Comparison of ENCODE assay signal across 14 cellular contexts in genomic region chr10:99539820-99540219, GRCh38. TPM values are rescaled to one million over a fixed set of nuclear protein-coding genes. Genes with fewer than 3 reads are reported as not detected.
DNase-seq lines count a peak whose midpoint lies in the region; ATAC-seq, FAIRE-seq and TF ChIP-seq lines count a peak whose summit lies in the region.
"Had no signal": no experiment of that assay in that cellular context is flagged by ENCODE, and none has a peak within 500 bp of the region (broad histone marks: within the 10 kb centered on the region; RNA-seq: fewer than 3 reads in every experiment).

No MANE protein-coding gene starts in this region.

- no peak overlapping the region for H2BK15ac ChIP-seq in H1 (ENCODE audit: low read length)

- H3K27me3 Mint-ChIP-seq in neural crest cell (ENCODE audit: low read depth): peaks cover 96% of the 10 kb centered on the region
- H3K27me3 Mint-ChIP-seq in type B pancreatic cell: peaks cover 95% of the 10 kb centered on the region

- no peak for DNase-seq in HepG2 (ENCODE audit: low spot score)
- DNase-seq in right lobe of liver: no peak
- no peak for DNase-seq in H1 (ENCODE audit: low read depth in 1 of 2, low spot score in 2 of 2)
- DNase-seq in neural crest cell (ENCODE audit: low read depth, low spot score): no peak
- DNase-seq in type B pancreatic cell (ENCODE audit: extremely low spot score, unreplicated experiment): no peak
- no peak for DNase-seq in NCI-H2196 (lab: John Stamatoyannopoulos, UW; ENCODE audit: unreplicated experiment)
- no peak for DNase-seq in SK-N-DZ (ENCODE audit: low spot score)
- DNase-seq: ACHN; CD4-positive, CD25-positive, alpha-beta regulatory T cell; DMS 273 treated with DMSO at 0.1 percent for 48 hours had no signal

- no peaks in the 10 kb centered on the region for H3K9me3 Mint-ChIP-seq in neural crest cell
- no peaks in the 10 kb centered on the region for H3K9me3 Mint-ChIP-seq in type B pancreatic cell

- H3K36me3 ChIP-seq in HepG2 (replicated peaks in 1 of 2; ENCODE audit: control insufficient read depth in 1 of 2, insufficient read depth in 2 of 2, low read length in 2 of 2): no peaks in the 10 kb centered on the region
- H3K36me3 ChIP-seq in right lobe of liver: no peaks in the 10 kb centered on the region
- peaks cover 0 to 4% (median 0%) of the 10 kb centered on the region in 4 experiments; a peak in 1 of 8 replicates for H3K36me3 ChIP-seq in H1 (ENCODE audit: control insufficient read depth in 2 of 4, insufficient read depth in 4 of 4, low read length in 3 of 4)
- H3K36me3 ChIP-seq: BLaER1 treated with 17β-estradiol and CSF1 and Interleukin-3, amounts not matched to agents 10 nM and 100 nM had no signal

- peaks cover 22% of the 10 kb centered on the region for H3K4me1 ChIP-seq in HepG2 (ENCODE audit: insufficient read depth, low read length)
- H3K4me1 ChIP-seq in right lobe of liver: peaks cover 0 to 23% (median 0%) of the 10 kb centered on the region in 4 donors
- H3K4me1 ChIP-seq in H1 (replicated peaks in 1 of 4; ENCODE audit: control insufficient read depth in 3 of 4, insufficient read depth in 4 of 4, low read length in 3 of 4): peaks cover 2 to 30% (median 19%) of the 10 kb centered on the region in 4 experiments

- H3K14ac ChIP-seq in H1 (ENCODE audit: insufficient read length): no peak overlapping the region

- FAIRE-seq in HepG2 (lab: Jason Lieb, UNC) (no peak), H1 (lab: Jason Lieb, UNC) (no peak)
- FAIRE-seq: H54 had no signal

- H3K23ac ChIP-seq in H1 (ENCODE audit: insufficient read length): no peak overlapping the region

- H3K56ac ChIP-seq in H1 (replicated peaks; ENCODE audit: insufficient read length, low read depth, low read length): no peak overlapping the region

- no peak overlapping the region for H2BK5ac ChIP-seq in H1 (ENCODE audit: low read depth, low read length)

- H3K27me3 ChIP-seq in HepG2 (ENCODE audit: control insufficient read depth in 1 of 2, insufficient read depth in 2 of 2, low read length in 2 of 2) (peaks cover 22 to 71% of the 10 kb centered on the region in 2 experiments), right lobe of liver (peaks cover 17 to 52% of the 10 kb centered on the region in 2 donors), H1 (replicated peaks in 1 of 4; ENCODE audit: control insufficient read depth in 3 of 4, extremely low read depth in 1 of 4, insufficient read depth in 3 of 4, low read length in 3 of 4) (peaks cover 77 to 96% (median 91%) of the 10 kb centered on the region in 4 experiments)

- H4K20me1 ChIP-seq in HepG2 (ENCODE audit: insufficient read depth, low read length) (peaks cover under 1% of the 10 kb centered on the region; the same call in 1 of the 2 replicates), H1 (replicated peaks in 1 of 2; ENCODE audit: control insufficient read depth in 1 of 2, insufficient read depth in 2 of 2, low read length in 2 of 2) (peaks cover 23 to 27% of the 10 kb centered on the region in 2 experiments)

- POLR2A ChIA-PET in HepG2 (lab: Yijun Ruan, JAX): no interaction called here
- POLR2A ChIA-PET in H1 (lab: Charles Lee; ENCODE audit: partially characterized antibody): interaction anchor here (0.8 to 1.4 kb wide), 3 partner anchors 10 to 83 kb away, joined by 3 to 4 read pairs (median 4); no protein-coding TSS in a partner anchor

- H3K27ac ChIP-seq in HepG2 (ENCODE audit: extremely low read length, insufficient read depth, low read length) (no peak overlapping the region), right lobe of liver (no peak overlapping the region), H1 (ENCODE audit: low read depth, low read length) (no peak overlapping the region)
- H3K27ac ChIP-seq: BLaER1 treated with 17β-estradiol and CSF1 and Interleukin-3, amounts not matched to agents 10 nM and 100 nM had no signal

- H3K4me2 ChIP-seq in HepG2 (ENCODE audit: low read depth, low read length) (no peak overlapping the region), H1 (ENCODE audit: insufficient read depth in 1 of 2, low read depth in 2 of 2, low read length in 2 of 2) (peak overlapping the region in 1 of 2 experiments; percentile 59; a peak in 1 of 4 replicates)
- H3K4me2 ChIP-seq: BLaER1 treated with 17β-estradiol and CSF1 and Interleukin-3, amounts not matched to agents 10 nM and 100 nM had no signal

- ATAC-seq in HepG2 (no peak), right lobe of liver (no peak), HG02981 (IDR thresholded peaks at IDR 0.05; ENCODE audit: unreplicated experiment) (no peak)
- ATAC-seq: HCT116 had no signal

- CTCF ChIA-PET in HepG2 (lab: Yijun Ruan, JAX; ENCODE audit: low intra/inter-chr PET ratio, low total read pairs) (no interaction called here), H1 (lab: Charles Lee; ENCODE audit: partially characterized antibody) (interaction anchor here (2.4 kb wide), 1 partner anchor 104 kb away, joined by 10 read pairs; no protein-coding TSS in a partner anchor)

- no peak overlapping the region for H3K18ac ChIP-seq in H1 (ENCODE audit: extremely low read depth, low read length)

- no peak overlapping the region for H3K9ac ChIP-seq in HepG2 (ENCODE audit: insufficient read depth, low read depth, low read length)
- no peak overlapping the region for H3K9ac ChIP-seq in H1 (replicated peaks in 1 of 4; ENCODE audit: extremely low read depth in 1 of 4, low read depth in 3 of 4, low read length in 3 of 4)
- H3K9ac ChIP-seq: BLaER1 treated with 17β-estradiol and CSF1 and Interleukin-3, amounts not matched to agents 10 nM and 100 nM had no signal

- H3K79me2 ChIP-seq in HepG2 (ENCODE audit: insufficient read depth, low read length) (no peaks in the 10 kb centered on the region), H1 (ENCODE audit: control insufficient read depth in 1 of 2, insufficient read depth in 2 of 2, low read length in 2 of 2) (no peaks in the 10 kb centered on the region)

- H2AFZ ChIP-seq in HepG2 (ENCODE audit: low read length): no peak overlapping the region
- no peak overlapping the region for H2AFZ ChIP-seq in H1 (ENCODE audit: low read length)

- H3K79me1 ChIP-seq in H1 (ENCODE audit: low read depth, low read length): no peaks in the 10 kb centered on the region

- TF ChIP-seq POLR2A in HepG2 (IDR thresholded peaks at IDR 0.05; ENCODE audit: insufficient read depth in 1 of 2, low read depth in 2 of 2, low read length in 2 of 2) (no peak), right lobe of liver (IDR thresholded peaks at IDR 0.05) (no peak), H1 (IDR thresholded peaks at IDR 0.05; ENCODE audit: control extremely low read depth in 1 of 2, low read depth in 2 of 2, low read length in 2 of 2) (no peak)

- TF ChIP-seq CTCF in HepG2 (CRISPR knock-in tag; IDR thresholded peaks at IDR 0.05) (no peak), right lobe of liver (IDR thresholded peaks at IDR 0.05) (no peak), H1 (IDR thresholded peaks at IDR 0.05; ENCODE audit: control extremely low read depth in 1 of 3, insufficient read depth in 1 of 3, low read depth in 1 of 3, low read length in 3 of 3) (no peak), neural crest cell (conservative IDR thresholded peaks at IDR 0.05) (no peak), type B pancreatic cell (conservative IDR thresholded peaks at IDR 0.05) (no peak)

- H2BK12ac ChIP-seq in H1 (ENCODE audit: low read depth, low read length): no peak overlapping the region

- H4K5ac ChIP-seq in H1 (ENCODE audit: insufficient read length, low read depth, low read length): no peak overlapping the region

- H4K91ac ChIP-seq in H1 (replicated peaks; ENCODE audit: insufficient read length, low read length): no peak overlapping the region

- H3K4me3 ChIP-seq in HepG2 (replicated peaks in 1 of 3; ENCODE audit: insufficient read depth in 1 of 3, low read depth in 2 of 3, low read length in 3 of 3) (no peak overlapping the region), right lobe of liver (no peak overlapping the region), H1 (ENCODE audit: extremely low read depth in 1 of 4, insufficient read depth in 2 of 4, low read depth in 3 of 4, low read length in 4 of 4) (no peak overlapping the region)
- H3K4me3 ChIP-seq: BLaER1 treated with 17β-estradiol and CSF1 and Interleukin-3, amounts not matched to agents 10 nM and 100 nM had no signal

- TF ChIP-seq EP300 in HepG2 (IDR thresholded peaks at IDR 0.05; ENCODE audit: low read depth in 2 of 2, low read length in 2 of 2) (no peak), HepG2 (CRISPR knock-in tag; IDR thresholded peaks at IDR 0.05; ENCODE audit: borderline replicate concordance) (no peak), H1 (IDR thresholded peaks at IDR 0.05; ENCODE audit: borderline replicate concordance in 1 of 2, low read depth in 2 of 2, low read length in 2 of 2) (no peak)

- no peak overlapping the region for H3K4ac ChIP-seq in H1 (replicated peaks; ENCODE audit: insufficient read length, low read depth, low read length)

- H2BK20ac ChIP-seq in H1 (ENCODE audit: low read length): no peak overlapping the region

- in situ Hi-C loops in HepG2 (cut with HindIII; ENCODE audit: extremely low pct_ligation_motif_present, low pct_unique_long_range_greater_than_20kb): no loop called here

- no peaks in the 10 kb centered on the region for H3K36me3 Mint-ChIP-seq in neural crest cell (ENCODE audit: low read depth)
- no peaks in the 10 kb centered on the region for H3K36me3 Mint-ChIP-seq in type B pancreatic cell
- H3K36me3 Mint-ChIP-seq: CD4-positive, CD25-positive, alpha-beta regulatory T cell had no signal

- 0% methylated on average over 1 of the region's 1 CpG for WGBS in HepG2 (ENCODE audit: low lambda C conversion rate)
- 6% methylated on average over 1 of the region's 1 CpG for WGBS in right lobe of liver (ENCODE audit: insufficient coverage, low coverage, low lambda C conversion rate, missing lambda C conversion rate)
- 0% methylated on average over 1 of the region's 1 CpG; no CpG with 5 or more reads in 1 of the 2 experiments for WGBS in H1 (ENCODE audit: extremely low coverage in 1 of 2, insufficient coverage in 1 of 2, insufficient read length in 1 of 2, insufficient replicate concordance in 2 of 2, low coverage in 1 of 2, low lambda C conversion rate in 2 of 2, missing lambda C conversion rate in 1 of 2), 2 experiments

- no peak overlapping the region for H4K8ac ChIP-seq in H1 (ENCODE audit: extremely low read depth, insufficient read depth, low read length)

- no TSS peak for BruUV-seq in HepG2 (replicated peaks; lab: Mats Ljungman, UMichigan)

- H3K4me1 Mint-ChIP-seq in neural crest cell (peaks cover 21% of the 10 kb centered on the region), type B pancreatic cell (ENCODE audit: unreplicated experiment) (peaks cover 9% of the 10 kb centered on the region)

- H2AK5ac ChIP-seq in H1 (ENCODE audit: low read depth, low read length): no peak overlapping the region

- H3K23me2 ChIP-seq in H1 (ENCODE audit: low read depth, low read length): peaks cover 5% of the 10 kb centered on the region

- H3K9me3 ChIP-seq in HepG2 (ENCODE audit: low read length) (no peaks in the 10 kb centered on the region), right lobe of liver (no peaks in the 10 kb centered on the region), H1 (ENCODE audit: insufficient read depth in 2 of 2, low read depth in 1 of 2, low read length in 1 of 2) (no peaks in the 10 kb centered on the region)

- TF ChIP-seq RAD21 in HepG2 (CRISPR knock-in tag; IDR thresholded peaks at IDR 0.05): no peak
- no peak for TF ChIP-seq RAD21 in H1 (IDR thresholded peaks at IDR 0.05 in 1 of 2, conservative IDR thresholded peaks at IDR 0.05 in 1 of 2; ENCODE audit: low read depth in 2 of 2, low read length in 2 of 2)

- H3K27ac Mint-ChIP-seq in neural crest cell (ENCODE audit: unreplicated experiment) (no peak overlapping the region), type B pancreatic cell (no peak overlapping the region)
- H3K27ac Mint-ChIP-seq: CD4-positive, CD25-positive, alpha-beta regulatory T cell had no signal

- H2BK120ac ChIP-seq in H1 (replicated peaks; ENCODE audit: low read depth, low read length): no peak overlapping the region

- intact Hi-C loops in HepG2 (cut with micrococcal nuclease; ENCODE audit: unreplicated experiment): no loop called here
- intact Hi-C loops in right lobe of liver (cut with DNase I): no loop called here

- H3K4me3 Mint-ChIP-seq in neural crest cell (peak overlapping the region; percentile 45), type B pancreatic cell (peak overlapping the region; percentile 29)

RNA-seq across cellular contexts. Expression of gene NKX2-3, which starts 7.1 kb away (rescaled TPM):
- total RNA-seq in HepG2 (2016; rRNA removed; fragmentation: Illumina TruSeq; extraction: Trizol) (not detected in 2 replicates), right lobe of liver (under 1 TPM in 1 of 6 experiments, not detected in 5; 0.18 TPM), neural crest cell (not detected in 2 replicates), type B pancreatic cell (ENCODE audit: low replicate concordance) (not detected in 2 replicates)
- not detected in 2 replicates for total RNA-seq in HepG2 (2016; cell fraction: cytosol; rRNA removed; fragmentation: Illumina TruSeq; extraction: Trizol; ENCODE audit: low read depth)
- not detected in 2 replicates for total RNA-seq in HepG2 (2016; cell fraction: insoluble cytoplasmic fraction; rRNA removed; fragmentation: Illumina TruSeq; extraction: Trizol)
- not detected in 2 replicates for total RNA-seq in HepG2 (2016; cell fraction: membrane; rRNA removed; fragmentation: Illumina TruSeq; extraction: Trizol)
- not detected in 2 replicates for total RNA-seq in HepG2 (2016; cell fraction: nucleus; rRNA removed; fragmentation: Illumina TruSeq; extraction: Trizol)
- polyA plus RNA-seq in HepG2 (2011; rRNA removed) (not detected in 2 replicates), H1 (2011; rRNA removed) (not detected in 2 replicates)
- not detected in 2 replicates for polyA plus RNA-seq in HepG2 (2011; cell fraction: cytosol; rRNA removed)
- not detected in 2 replicates for polyA plus RNA-seq in HepG2 (2011; cell fraction: nucleus; rRNA removed)
- not detected in 2 replicates for polyA plus RNA-seq in HepG2 (2012)
- not detected in 2 replicates for polyA plus RNA-seq in HepG2 (2016; cell fraction: cytosol; fragmentation: Illumina TruSeq; extraction: Trizol; ENCODE audit: low read depth)
- polyA plus RNA-seq in HepG2 (2016; cell fraction: insoluble cytoplasmic fraction; fragmentation: Illumina TruSeq; extraction: Trizol; ENCODE audit: low read depth): not detected in 2 replicates
- not detected in 2 replicates for polyA plus RNA-seq in HepG2 (2016; cell fraction: membrane; fragmentation: Illumina TruSeq; extraction: Trizol; ENCODE audit: low read depth)
- not detected in 2 replicates for polyA plus RNA-seq in HepG2 (2016; cell fraction: nucleus; fragmentation: Illumina TruSeq; extraction: Trizol; ENCODE audit: insufficient read depth, low read depth)
- not detected in 2 replicates for polyA minus RNA-seq in HepG2 (2011; rRNA and poly(A)+ RNA removed; ENCODE audit: low replicate concordance)
- polyA minus RNA-seq in HepG2 (2011; cell fraction: cytosol; rRNA and poly(A)+ RNA removed): not detected in 2 replicates
- not detected in 2 replicates for polyA minus RNA-seq in HepG2 (2011; cell fraction: nucleus; rRNA and poly(A)+ RNA removed)
- total RNA-seq in H1 (2021; fragmentation: NEBNext Ultra II Directional; extraction: Animal tissue kit (Norgen Biotek cat#: 25700)): not detected in 2 replicates
- polyA plus RNA-seq in H1 (2011; cell fraction: cytosol; rRNA removed): not detected
- not detected for polyA plus RNA-seq in H1 (2011; cell fraction: nucleus; rRNA removed)
- polyA plus RNA-seq in H1 (2012, experiment 1 of 2): not detected in 4 replicates
- polyA plus RNA-seq in H1 (2012, experiment 2 of 2): not detected
- not detected for polyA plus RNA-seq in H1 (2013, experiment 1 of 2)
- not detected for polyA plus RNA-seq in H1 (2013, experiment 2 of 2)
- not detected in 2 replicates for polyA minus RNA-seq in H1 (2011; rRNA and poly(A)+ RNA removed)
- polyA minus RNA-seq in H1 (2011; cell fraction: cytosol; rRNA and poly(A)+ RNA removed): not detected
- not detected for polyA minus RNA-seq in H1 (2011; cell fraction: nucleus; rRNA and poly(A)+ RNA removed)
- not detected in 2 replicates for polyA plus RNA-seq in SK-N-DZ (2014; cell fraction: cytosol; rRNA removed)
- polyA plus RNA-seq in SK-N-DZ (2014; cell fraction: nucleus; rRNA removed): not detected in 2 replicates
- total RNA-seq: CD4-positive, CD25-positive, alpha-beta regulatory T cell had no signal
- polyA plus RNA-seq: CD4-positive, CD25-positive, alpha-beta regulatory T cell had no signal

Comparison
In these comparisons a context has a peak if more than half of its experiments do, and no peak if none do; other contexts are left out.
1. Of the 41 proteins assayed by ChIP-seq in both HepG2 and H1: peak only in HepG2: EZH2; only in H1: KDM1A; in both: none; in neither: 39.